In the genomic region with DNA sequence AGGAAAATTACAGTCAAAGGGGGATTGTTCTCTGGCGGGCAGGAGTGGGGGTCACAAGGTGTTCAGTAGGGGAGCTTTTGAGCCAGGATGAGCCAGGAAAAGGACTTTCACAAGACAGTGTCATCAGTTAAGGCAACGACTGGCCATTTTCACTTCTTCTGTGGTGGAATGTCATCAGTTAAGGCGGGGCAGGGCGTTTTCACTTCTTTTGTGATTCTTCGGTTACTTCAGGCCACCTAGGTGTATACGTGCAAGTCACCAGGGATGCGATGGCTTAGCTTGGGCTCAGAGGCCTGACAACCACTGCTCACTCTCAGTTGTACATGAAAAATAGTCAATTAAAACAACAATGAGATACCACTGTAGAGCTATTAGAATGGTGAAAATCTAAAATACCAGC, we compare ENCODE assay signal across 5 cellular contexts.
DNase-seq lines count a peak whose midpoint lies in the region; ATAC-seq and TF ChIP-seq lines count a peak whose summit lies in the region.
"Not testable (repeated sequence)": the region's sequence is repeated elsewhere in the genome, so short reads cannot be mapped to it uniquely, and the experiment has no call there.

No MANE protein-coding gene starts in this region.

- DNase-seq in Caco-2; WTC11 (ENCODE audit: low spot score): not testable (repeated sequence)
- DNase-seq in GM23338 (ENCODE audit: low spot score) (peak; percentile 8), endodermal cell (peak; percentile 84), mesendoderm (peak; percentile 19)

- peak overlapping the region; percentile 53 for H3K27ac Mint-ChIP-seq in Caco-2 (ENCODE audit: unreplicated experiment)
- H3K27ac Mint-ChIP-seq in GM23338, endodermal cell: not testable (repeated sequence)
- H3K27ac Mint-ChIP-seq in WTC11, result peak overlapping the region; percentile 60; the same call in 1 of the 2 replicates

- H3K36me3 ChIP-seq in Caco-2 (ENCODE audit: control insufficient read depth, insufficient read depth, low read length); GM23338 (ENCODE audit: insufficient read depth); endodermal cell (ENCODE audit: control insufficient read depth, insufficient read depth, low read length); mesendoderm (ENCODE audit: control insufficient read depth, insufficient read depth, low read length): not testable (repeated sequence)

- not testable (repeated sequence) for H3K9me3 Mint-ChIP-seq in Caco-2 (ENCODE audit: unreplicated experiment); GM23338; WTC11; endodermal cell

- not testable (repeated sequence) for H3K4ac ChIP-seq in mesendoderm (ENCODE audit: low read depth, low read length)

- not testable (repeated sequence) for H3K9me3 ChIP-seq in Caco-2; endodermal cell (ENCODE audit: control insufficient read depth, low read length)

- BruUV-seq in Caco-2 (replicated peaks; lab: Mats Ljungman, UMichigan), result not testable (repeated sequence)

- intact Hi-C loops in Caco-2 (cut with micrococcal nuclease; ENCODE audit: unreplicated experiment), result not testable (repeated sequence)

- H2AK5ac ChIP-seq in mesendoderm (ENCODE audit: low read length), result not testable (repeated sequence)

- not testable (repeated sequence) for H3K4me1 ChIP-seq in Caco-2; endodermal cell (ENCODE audit: control insufficient read depth, insufficient read depth, low read length); mesendoderm (ENCODE audit: control insufficient read depth, low read depth, low read length)
- H3K4me1 ChIP-seq in GM23338 (ENCODE audit: insufficient read depth), result peaks cover 19% of the 10 kb centered on the region

- not testable (repeated sequence) for H2BK5ac ChIP-seq in mesendoderm (ENCODE audit: low read length)

- H2BK120ac ChIP-seq in mesendoderm (ENCODE audit: low read depth, low read length), result not testable (repeated sequence)

- not testable (repeated sequence) for ATAC-seq in GM23338, WTC11

- H3K27me3 ChIP-seq in Caco-2 (replicated peaks; ENCODE audit: control insufficient read depth, insufficient read depth, low read length); GM23338 (ENCODE audit: insufficient read depth); endodermal cell (ENCODE audit: control insufficient read depth, insufficient read depth, low read length, poor library complexity, severe bottlenecking); mesendoderm (ENCODE audit: insufficient read depth, low read length, poor library complexity): not testable (repeated sequence)

- not testable (repeated sequence) for H3K36me3 Mint-ChIP-seq in Caco-2 (ENCODE audit: insufficient read depth, unreplicated experiment); GM23338 (ENCODE audit: low read depth); WTC11; endodermal cell (ENCODE audit: low read depth)

- H3K9me2 ChIP-seq in GM23338 (ENCODE audit: insufficient read depth), result not testable (repeated sequence)

- not testable (repeated sequence) for H3K79me2 ChIP-seq in GM23338 (replicated peaks; ENCODE audit: insufficient read depth); mesendoderm (ENCODE audit: control insufficient read depth, insufficient read depth, low read length)

- H2AFZ ChIP-seq in GM23338, result not testable (repeated sequence)

- H4K5ac ChIP-seq in mesendoderm (ENCODE audit: low read length), result not testable (repeated sequence)

- CTCF ChIA-PET in Caco-2 (lab: Charles Lee) (interaction anchor here (1.2 kb wide), 1 partner anchor 148 kb away, joined by 3 read pairs; no protein-coding TSS in a partner anchor), WTC11 (lab: Charles Lee) (interaction anchor here (0.6 to 1.2 kb wide), 4 partner anchors 146 to 323 kb away, joined by 3 to 7 read pairs (median 4); no protein-coding TSS in a partner anchor)

- H3K4me3 Mint-ChIP-seq in Caco-2 (ENCODE audit: unreplicated experiment); GM23338; WTC11; endodermal cell: not testable (repeated sequence)

- H3K56ac ChIP-seq in mesendoderm (ENCODE audit: low read length), result not testable (repeated sequence)

- not testable (repeated sequence) for H3F3A ChIP-seq in GM23338 (replicated peaks; ENCODE audit: low read depth)

- not testable (repeated sequence) for H4K20me1 ChIP-seq in GM23338 (replicated peaks; ENCODE audit: insufficient read depth)

- H3K9ac ChIP-seq in endodermal cell (ENCODE audit: extremely low read depth, low read length, poor library complexity, severe bottlenecking); mesendoderm (ENCODE audit: low read length): not testable (repeated sequence)

- not testable (repeated sequence) for H3K18ac ChIP-seq in mesendoderm (ENCODE audit: low read length)

- H3K4me2 ChIP-seq in GM23338; mesendoderm (ENCODE audit: low read length): not testable (repeated sequence)

- H3K27ac ChIP-seq in GM23338 (ENCODE audit: low read depth), result peak overlapping the region; percentile 81; the same call in 1 of the 2 replicates
- H3K27ac ChIP-seq in endodermal cell (ENCODE audit: low read depth, low read length); mesendoderm (ENCODE audit: low read depth, low read length): not testable (repeated sequence)

- H2BK15ac ChIP-seq in mesendoderm (replicated peaks; ENCODE audit: low read depth), result not testable (repeated sequence)

- POLR2A ChIA-PET in Caco-2 (lab: Charles Lee); WTC11 (lab: Charles Lee): not testable (repeated sequence)

- H3K23ac ChIP-seq in mesendoderm (ENCODE audit: low read length), result not testable (repeated sequence)

- H3K4me1 Mint-ChIP-seq in Caco-2 (ENCODE audit: low read depth, unreplicated experiment), result not testable (repeated sequence)
- H3K4me1 Mint-ChIP-seq in GM23338 (peaks cover 25% of the 10 kb centered on the region), WTC11 (peaks cover 40% of the 10 kb centered on the region), endodermal cell (peaks cover 23% of the 10 kb centered on the region)

- H3K27me3 Mint-ChIP-seq in Caco-2 (ENCODE audit: insufficient read depth, unreplicated experiment); GM23338 (ENCODE audit: insufficient read depth, low read depth, poor library complexity); WTC11 (ENCODE audit: low read depth): not testable (repeated sequence)
- peaks cover 11% of the 10 kb centered on the region for H3K27me3 Mint-ChIP-seq in endodermal cell (ENCODE audit: insufficient read depth)

- TF ChIP-seq CTCF in Caco-2 (IDR thresholded peaks at IDR 0.05; ENCODE audit: insufficient read depth in 1 of 2, low read depth in 1 of 2, low read length in 1 of 2, severe bottlenecking in 1 of 2, unreplicated experiment in 1 of 2); GM23338 (conservative IDR thresholded peaks at IDR 0.05; ENCODE audit: low read depth in 2 of 2); WTC11 (IDR thresholded peaks at IDR 0.05); endodermal cell (conservative IDR thresholded peaks at IDR 0.05): not testable (repeated sequence)

- 29 to 30% methylated on average over 3 to 7 of the region's 7 CpGs for WGBS in endodermal cell (ENCODE audit: insufficient coverage in 1 of 2, insufficient read length in 1 of 2), 2 experiments
- WGBS in mesendoderm (ENCODE audit: extremely low coverage, insufficient coverage, low lambda C conversion rate), result no CpG with 5 or more reads among the region's 7 CpGs

- not testable (repeated sequence) for H4K8ac ChIP-seq in mesendoderm (ENCODE audit: low read depth, low read length)

- not testable (repeated sequence) for H3K79me1 ChIP-seq in mesendoderm (ENCODE audit: low read length)

- H3K4me3 ChIP-seq in Caco-2 (ENCODE audit: low read depth, low read length); GM23338; endodermal cell (ENCODE audit: low read length); mesendoderm (ENCODE audit: low read length): not testable (repeated sequence)

TF ChIP-seq in GM23338, 12 proteins besides CTCF, POLR2A, EP300 and RAD21:
- 0 out of 2 replicates have a peak, but pooled peaks have one; percentile 23 for TF ChIP-seq NANOG (IDR thresholded peaks at IDR 0.05; ENCODE audit: borderline replicate concordance)
